1 cellular context compared by ENCODE assay signal in the genomic region with DNA sequence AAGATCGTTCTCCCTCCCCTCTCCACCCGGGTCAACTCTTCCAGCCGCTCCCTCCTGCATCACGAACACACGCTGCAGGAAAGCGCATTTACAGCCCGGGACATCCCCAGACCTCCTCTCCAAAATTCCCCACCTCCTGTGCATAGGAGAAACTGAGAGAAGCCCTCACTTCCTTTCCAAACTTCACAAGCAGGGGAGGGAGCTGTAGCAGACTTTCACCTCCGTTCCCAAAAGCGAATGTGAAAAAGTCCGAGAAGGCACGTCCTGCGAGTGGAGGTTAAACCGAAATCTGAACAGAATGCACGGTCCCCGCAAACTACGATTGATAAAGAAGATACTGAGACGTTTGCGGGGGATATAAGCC.
TF ChIP-seq lines count a peak whose summit lies in the region.

No MANE protein-coding gene starts in this region.

TF ChIP-seq in K562, 482 proteins besides CTCF, POLR2A, EP300 and RAD21 (continued from another document):
- TF ChIP-seq, protein P1, sequence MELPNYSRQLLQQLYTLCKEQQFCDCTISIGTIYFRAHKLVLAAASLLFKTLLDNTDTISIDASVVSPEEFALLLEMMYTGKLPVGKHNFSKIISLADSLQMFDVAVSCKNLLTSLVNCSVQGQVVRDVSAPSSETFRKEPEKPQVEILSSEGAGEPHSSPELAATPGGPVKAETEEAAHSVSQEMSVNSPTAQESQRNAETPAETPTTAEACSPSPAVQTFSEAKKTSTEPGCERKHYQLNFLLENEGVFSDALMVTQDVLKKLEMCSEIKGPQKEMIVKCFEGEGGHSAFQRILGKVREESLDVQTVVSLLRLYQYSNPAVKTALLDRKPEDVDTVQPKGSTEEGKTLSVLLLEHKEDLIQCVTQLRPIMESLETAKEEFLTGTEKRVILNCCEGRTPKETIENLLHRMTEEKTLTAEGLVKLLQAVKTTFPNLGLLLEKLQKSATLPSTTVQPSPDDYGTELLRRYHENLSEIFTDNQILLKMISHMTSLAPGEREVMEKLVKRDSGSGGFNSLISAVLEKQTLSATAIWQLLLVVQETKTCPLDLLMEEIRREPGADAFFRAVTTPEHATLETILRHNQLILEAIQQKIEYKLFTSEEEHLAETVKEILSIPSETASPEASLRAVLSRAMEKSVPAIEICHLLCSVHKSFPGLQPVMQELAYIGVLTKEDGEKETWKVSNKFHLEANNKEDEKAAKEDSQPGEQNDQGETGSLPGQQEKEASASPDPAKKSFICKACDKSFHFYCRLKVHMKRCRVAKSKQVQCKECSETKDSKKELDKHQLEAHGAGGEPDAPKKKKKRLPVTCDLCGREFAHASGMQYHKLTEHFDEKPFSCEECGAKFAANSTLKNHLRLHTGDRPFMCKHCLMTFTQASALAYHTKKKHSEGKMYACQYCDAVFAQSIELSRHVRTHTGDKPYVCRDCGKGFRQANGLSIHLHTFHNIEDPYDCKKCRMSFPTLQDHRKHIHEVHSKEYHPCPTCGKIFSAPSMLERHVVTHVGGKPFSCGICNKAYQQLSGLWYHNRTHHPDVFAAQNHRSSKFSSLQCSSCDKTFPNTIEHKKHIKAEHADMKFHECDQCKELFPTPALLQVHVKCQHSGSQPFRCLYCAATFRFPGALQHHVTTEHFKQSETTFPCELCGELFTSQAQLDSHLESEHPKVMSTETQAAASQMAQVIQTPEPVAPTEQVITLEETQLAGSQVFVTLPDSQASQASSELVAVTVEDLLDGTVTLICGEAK (IDR thresholded peaks at IDR 0.05) = 0 out of 2 replicates have a peak, but pooled peaks have one; percentile 0
- TF ChIP-seq, protein P1 (CRISPR knock-in tag; IDR thresholded peaks at IDR 0.05) = no peak
- TF ChIP-seq SMAD1 (IDR thresholded peaks at IDR 0.05; ENCODE audit: low read depth, low read length, partially characterized antibody) (no peak), ZNF324 (CRISPR knock-in tag; IDR thresholded peaks at IDR 0.05) (peak; percentile 10; the same call in 1 of the 2 replicates), BRD4 (IDR thresholded peaks at IDR 0.05) (0 out of 2 replicates have a peak, but pooled peaks have one; percentile 13), PPARD (CRISPR knock-in tag; IDR thresholded peaks at IDR 0.05) (no peak)
- TF ChIP-seq, protein P2, sequence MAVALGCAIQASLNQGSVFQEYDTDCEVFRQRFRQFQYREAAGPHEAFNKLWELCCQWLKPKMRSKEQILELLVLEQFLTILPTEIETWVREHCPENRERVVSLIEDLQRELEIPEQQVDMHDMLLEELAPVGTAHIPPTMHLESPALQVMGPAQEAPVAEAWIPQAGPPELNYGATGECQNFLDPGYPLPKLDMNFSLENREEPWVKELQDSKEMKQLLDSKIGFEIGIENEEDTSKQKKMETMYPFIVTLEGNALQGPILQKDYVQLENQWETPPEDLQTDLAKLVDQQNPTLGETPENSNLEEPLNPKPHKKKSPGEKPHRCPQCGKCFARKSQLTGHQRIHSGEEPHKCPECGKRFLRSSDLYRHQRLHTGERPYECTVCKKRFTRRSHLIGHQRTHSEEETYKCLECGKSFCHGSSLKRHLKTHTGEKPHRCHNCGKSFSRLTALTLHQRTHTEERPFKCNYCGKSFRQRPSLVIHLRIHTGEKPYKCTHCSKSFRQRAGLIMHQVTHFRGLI (CRISPR knock-in tag; IDR thresholded peaks at IDR 0.05) = no peak
